In genomic region chr1:156089704-156090103, GRCh38 we compare ENCODE assay signal across 28 cellular contexts. TPM values are rescaled to one million over a fixed set of nuclear protein-coding genes. Genes with fewer than 3 reads are reported as not detected.
DNase-seq lines count a peak whose midpoint lies in the region; ATAC-seq, FAIRE-seq and TF ChIP-seq lines count a peak whose summit lies in the region.
"Had no signal": no experiment of that assay in that cellular context is flagged by ENCODE, and none has a peak within 500 bp of the region (broad histone marks: within the 10 kb centered on the region; RNA-seq: fewer than 3 reads in every experiment).

No MANE protein-coding gene starts in this region.

- POLR2A ChIA-PET in H1 (lab: Charles Lee; ENCODE audit: partially characterized antibody) = interaction anchor here (2.4 to 29.6 kb wide), 2 partner anchors 17 to 35 kb away, joined by 7 to 763 read pairs; partner anchors contain the start of gene LMNA

- peak overlapping the region; percentile 3 to 78 (median 45); a peak in 20 of 22 replicates for H3K9ac ChIP-seq in BLaER1 treated with 17β-estradiol and CSF1 and Interleukin-3, amounts not matched to agents 10 nM and 100 nM
- no peak overlapping the region for H3K9ac ChIP-seq in Karpas-422 (ENCODE audit: low read length)
- no peak overlapping the region for H3K9ac ChIP-seq in H1 (replicated peaks in 1 of 4; ENCODE audit: extremely low read depth in 1 of 4, low read depth in 3 of 4, low read length in 3 of 4)

- no peak overlapping the region for H4K91ac ChIP-seq in H1 (replicated peaks; ENCODE audit: insufficient read length, low read length)

- peaks cover 38 to 70% (median 51%) of the 10 kb centered on the region in 10 experiments for H3K4me1 ChIP-seq in BLaER1 treated with 17β-estradiol and CSF1 and Interleukin-3, amounts not matched to agents 10 nM and 100 nM
- H3K4me1 ChIP-seq in Karpas-422 (ENCODE audit: low read length) (peaks cover 18% of the 10 kb centered on the region), H1 (replicated peaks in 1 of 4; ENCODE audit: control insufficient read depth in 3 of 4, insufficient read depth in 4 of 4, low read length in 3 of 4) (peaks cover 2 to 10% (median 7%) of the 10 kb centered on the region in 4 experiments), transverse colon (peaks cover 0 to 7% (median 1%) of the 10 kb centered on the region in 4 donors)
- H3K4me1 ChIP-seq: psoas muscle had no signal

- DNase-seq in Karpas-422 (peak; percentile 53), NCI-H69 (lab: John Stamatoyannopoulos, UW) (peak; percentile 75), H1 (ENCODE audit: low read depth in 1 of 2, low spot score in 2 of 2) (no peak), brain microvascular endothelial cell (no peak), transverse colon (no peak), SW480 (ENCODE audit: low spot score) (no peak)
- DNase-seq: activated CD4-positive, alpha-beta T cell treated with anti-CD3 and anti-CD28 coated beads, Interleukin-2, amount 10 ng/mL, durations not matched to agents 7 days and 5 days; activated CD8-positive, alpha-beta memory T cell treated with anti-CD3 and anti-CD28 coated beads, Interleukin-2, amount 50 U/mL, for 48 hours; activated effector memory CD4-positive, alpha-beta T cell treated with anti-CD3 and anti-CD28 coated beads, Interleukin-2, amount 50 U/mL, for 16 hours; activated naive CD8-positive, alpha-beta T cell treated with anti-CD3 and anti-CD28 coated beads, Interleukin-2, amount 50 U/mL, for 24 hours; CD4-positive, alpha-beta T cell; dermis blood vessel endothelial cell; DMS79; left ventricle myocardium inferior; NCI-H1417; NCI-H226; psoas muscle; stimulated activated naive CD4-positive, alpha-beta T cell; thyroid gland had no signal

- in situ Hi-C loops in brain microvascular endothelial cell (cut with HindIII; ENCODE audit: low pct_ligation_motif_present, low sequenced_read_pairs) = no loop called here
- in situ Hi-C loops in transverse colon (cut with MboI; ENCODE audit: low pct_ligation_motif_present in 1 of 4, low pct_unique_long_range_greater_than_20kb in 1 of 4, low sequenced_read_pairs in 3 of 4) = loop anchor here (5.0 to 25.0 kb wide), 4 partner anchors 43 to 138 kb away; partner anchors contain the start of gene PMF1 (in 1 of the 4)

- peak overlapping the region in 6 of 10 experiments; percentile 4 to 43 (median 26); a peak in 8 of 20 replicates for H3K4me3 ChIP-seq in BLaER1 treated with 17β-estradiol and CSF1 and Interleukin-3, amounts not matched to agents 10 nM and 100 nM
- H3K4me3 ChIP-seq in Karpas-422 (ENCODE audit: low read length) (no peak overlapping the region), H1 (ENCODE audit: extremely low read depth in 1 of 4, insufficient read depth in 2 of 4, low read depth in 3 of 4, low read length in 4 of 4) (no peak overlapping the region), brain microvascular endothelial cell (ENCODE audit: low read depth, low read length) (no peak overlapping the region), transverse colon (no peak overlapping the region)
- H3K4me3 ChIP-seq: breast epithelium, HAP-1, left ventricle myocardium inferior, psoas muscle, skin epidermis, thyroid gland had no signal

- no peaks in the 10 kb centered on the region for H3K23me2 ChIP-seq in H1 (ENCODE audit: low read depth, low read length)

- TF ChIP-seq POLR2A in H1 (IDR thresholded peaks at IDR 0.05; ENCODE audit: control extremely low read depth in 1 of 2, low read depth in 2 of 2, low read length in 2 of 2) (no peak), transverse colon (IDR thresholded peaks at IDR 0.05) (no peak)

- no peak overlapping the region for H2BK120ac ChIP-seq in H1 (replicated peaks; ENCODE audit: low read depth, low read length)

- FAIRE-seq in H1 (lab: Jason Lieb, UNC) = no peak
- FAIRE-seq: endothelial cell of umbilical vein had no signal

- H2BK15ac ChIP-seq in H1 (ENCODE audit: low read length) = no peak overlapping the region

- H3K4ac ChIP-seq in H1 (replicated peaks; ENCODE audit: insufficient read length, low read depth, low read length) = no peak overlapping the region

- H4K20me1 ChIP-seq in BLaER1 treated with 17β-estradiol and CSF1 and Interleukin-3, amounts not matched to agents 10 nM and 100 nM = peaks cover 0 to 19% (median 4%) of the 10 kb centered on the region in 11 experiments; a peak in 8 of 22 replicates
- H4K20me1 ChIP-seq in Karpas-422 (ENCODE audit: insufficient read depth, low read depth, low read length) (no peaks in the 10 kb centered on the region), H1 (replicated peaks in 1 of 2; ENCODE audit: control insufficient read depth in 1 of 2, insufficient read depth in 2 of 2, low read length in 2 of 2) (peaks cover 8 to 14% of the 10 kb centered on the region in 2 experiments)

- no peak overlapping the region for H4K8ac ChIP-seq in H1 (ENCODE audit: extremely low read depth, insufficient read depth, low read length)

- no peak for ATAC-seq in HG03108 (IDR thresholded peaks at IDR 0.05; ENCODE audit: unreplicated experiment)
- ATAC-seq: activated naive CD8-positive, alpha-beta T cell treated with anti-CD3 and anti-CD28 coated beads, Interleukin-2, amount 50 U/mL, for 24 hours had no signal

- H3K79me2 ChIP-seq in Karpas-422 (ENCODE audit: low read length) (no peaks in the 10 kb centered on the region), H1 (ENCODE audit: control insufficient read depth in 1 of 2, insufficient read depth in 2 of 2, low read length in 2 of 2) (peaks cover 0 to 21% of the 10 kb centered on the region in 2 experiments; a peak in 3 of 4 replicates)

- H3K18ac ChIP-seq in H1 (ENCODE audit: extremely low read depth, low read length) = no peak overlapping the region; the same call in none of the 2 replicates

- H2AK5ac ChIP-seq in H1 (ENCODE audit: low read depth, low read length) = peak overlapping the region; percentile 19; the same call in 1 of the 2 replicates

- H2BK12ac ChIP-seq in H1 (ENCODE audit: low read depth, low read length) = no peak overlapping the region; the same call in 1 of the 2 replicates

- H3K36me3 ChIP-seq in BLaER1 treated with 17β-estradiol and CSF1 and Interleukin-3, amounts not matched to agents 10 nM and 100 nM = no peaks in the 10 kb centered on the region
- H3K36me3 ChIP-seq in Karpas-422 (ENCODE audit: insufficient read depth, low read length) (no peaks in the 10 kb centered on the region), H1 (ENCODE audit: control insufficient read depth in 2 of 4, insufficient read depth in 4 of 4, low read length in 3 of 4) (peaks cover 0 to 4% (median under 1%) of the 10 kb centered on the region in 4 experiments; a peak in 2 of 8 replicates), brain microvascular endothelial cell (replicated peaks) (no peaks in the 10 kb centered on the region), transverse colon (no peaks in the 10 kb centered on the region)
- H3K36me3 ChIP-seq: breast epithelium, left ventricle myocardium inferior, thyroid gland had no signal

- no peak for TF ChIP-seq EP300 in H1 (IDR thresholded peaks at IDR 0.05; ENCODE audit: borderline replicate concordance in 1 of 2, low read depth in 2 of 2, low read length in 2 of 2)
- no peak for TF ChIP-seq EP300 in transverse colon (IDR thresholded peaks at IDR 0.05; ENCODE audit: low read depth)

- no peaks in the 10 kb centered on the region for H3K9me2 ChIP-seq in Karpas-422 (replicated peaks; ENCODE audit: insufficient read depth, low read length)

- no peak overlapping the region for H3K23ac ChIP-seq in H1 (ENCODE audit: insufficient read length)

- peak overlapping the region in 10 of 11 experiments; percentile 4 to 71 (median 44); a peak in 18 of 22 replicates for H3K27ac ChIP-seq in BLaER1 treated with 17β-estradiol and CSF1 and Interleukin-3, amounts not matched to agents 10 nM and 100 nM
- H3K27ac ChIP-seq in Karpas-422 (ENCODE audit: low read length) (no peak overlapping the region), H1 (ENCODE audit: low read depth, low read length) (no peak overlapping the region), brain microvascular endothelial cell (no peak overlapping the region), transverse colon (peak overlapping the region in 1 of 4 donors; percentile 34)
- H3K27ac ChIP-seq: breast epithelium, left ventricle myocardium inferior, psoas muscle, thyroid gland had no signal

- no peaks in the 10 kb centered on the region for H3K9me3 ChIP-seq in BLaER1 treated with 17β-estradiol and CSF1 and Interleukin-3, amounts not matched to agents 10 nM and 100 nM (replicated peaks in 1 of 11)
- H3K9me3 ChIP-seq in Karpas-422 (ENCODE audit: low read length) (no peaks in the 10 kb centered on the region), H1 (ENCODE audit: insufficient read depth in 2 of 2, low read depth in 1 of 2, low read length in 1 of 2) (no peaks in the 10 kb centered on the region), transverse colon (no peaks in the 10 kb centered on the region)
- H3K9me3 ChIP-seq: breast epithelium, HAP-1, left ventricle myocardium inferior, psoas muscle, thyroid gland had no signal

- H2AFZ ChIP-seq in Karpas-422 (ENCODE audit: low read length) (no peak overlapping the region), H1 (ENCODE audit: low read length) (no peak overlapping the region)

- peak overlapping the region; percentile 76 to 98 (median 88) for H3K4me2 ChIP-seq in BLaER1 treated with 17β-estradiol and CSF1 and Interleukin-3, amounts not matched to agents 10 nM and 100 nM
- H3K4me2 ChIP-seq in Karpas-422 (ENCODE audit: low read depth, low read length, poor library complexity, severe bottlenecking) (peak overlapping the region; percentile 24), H1 (ENCODE audit: insufficient read depth in 1 of 2, low read depth in 2 of 2, low read length in 2 of 2) (no peak overlapping the region)

- H3K56ac ChIP-seq in H1 (replicated peaks; ENCODE audit: insufficient read length, low read depth, low read length) = no peak overlapping the region

- H3K79me1 ChIP-seq in H1 (ENCODE audit: low read depth, low read length) = peaks cover 2% of the 10 kb centered on the region; the same call in 1 of the 2 replicates

- TF ChIP-seq CTCF in H1 (IDR thresholded peaks at IDR 0.05; ENCODE audit: control extremely low read depth in 1 of 3, insufficient read depth in 1 of 3, low read depth in 1 of 3, low read length in 3 of 3) (no peak), brain microvascular endothelial cell (IDR thresholded peaks at IDR 0.05; ENCODE audit: low read depth, low read length, missing control alignments) (no peak), transverse colon (IDR thresholded peaks at IDR 0.05) (no peak)

- intact Hi-C loops in transverse colon (cut with DNase I; ENCODE audit: low total_unique reads) = loop anchor here (2.0 kb wide), 1 partner anchor 135 kb away; no protein-coding TSS in a partner anchor

- H3K14ac ChIP-seq in H1 (ENCODE audit: insufficient read length) = no peak overlapping the region

- H2BK20ac ChIP-seq in H1 (ENCODE audit: low read length) = no peak overlapping the region

- H3K27me3 ChIP-seq in BLaER1 treated with 17β-estradiol and CSF1 and Interleukin-3, amounts not matched to agents 10 nM and 100 nM = no peaks in the 10 kb centered on the region
- H3K27me3 ChIP-seq in Karpas-422 (ENCODE audit: low read length) (no peaks in the 10 kb centered on the region), H1 (replicated peaks in 1 of 4; ENCODE audit: control insufficient read depth in 3 of 4, extremely low read depth in 1 of 4, insufficient read depth in 3 of 4, low read length in 3 of 4) (no peaks in the 10 kb centered on the region), brain microvascular endothelial cell (replicated peaks) (no peaks in the 10 kb centered on the region), transverse colon (no peaks in the 10 kb centered on the region)
- H3K27me3 ChIP-seq: breast epithelium, thyroid gland had no signal

- no peak overlapping the region for H4K5ac ChIP-seq in H1 (ENCODE audit: insufficient read length, low read depth, low read length)

- no peak for TF ChIP-seq RAD21 in H1 (IDR thresholded peaks at IDR 0.05 in 1 of 2, conservative IDR thresholded peaks at IDR 0.05 in 1 of 2; ENCODE audit: low read depth in 2 of 2, low read length in 2 of 2)

- no peak overlapping the region for H2BK5ac ChIP-seq in H1 (ENCODE audit: low read depth, low read length)

- 72% methylated on average over 6 of the region's 6 CpGs; no CpG with 5 or more reads in 1 of the 2 experiments for WGBS in H1 (ENCODE audit: extremely low coverage in 1 of 2, insufficient coverage in 1 of 2, insufficient read length in 1 of 2, insufficient replicate concordance in 2 of 2, low coverage in 1 of 2, low lambda C conversion rate in 2 of 2, missing lambda C conversion rate in 1 of 2), 2 experiments
- 59% methylated on average over 5 of the region's 6 CpGs; no CpG with 5 or more reads in 1 of the 2 donors for WGBS in transverse colon (ENCODE audit: low coverage in 1 of 2), 2 donors

- CTCF ChIA-PET in H1 (lab: Charles Lee; ENCODE audit: partially characterized antibody) = interaction anchor here (0.6 to 29.5 kb wide), 13 partner anchors 12 to 136 kb away, joined by 3 to 1994 read pairs (median 4); partner anchors contain the start of genes LMNA and SSR2

RNA-seq across cellular contexts. Expression of gene MEX3A, which starts 7.4 kb away (rescaled TPM):
- total RNA-seq in Karpas-422 (2014; rRNA removed; shearing (Covaris generic); ENCODE audit: low replicate concordance) = 2.3 and 2.5 TPM in 2 replicates
- total RNA-seq in H1 (2021; fragmentation: NEBNext Ultra II Directional; extraction: Animal tissue kit (Norgen Biotek cat#: 25700)) = 52.4 and 54.7 TPM in 2 replicates
- polyA plus RNA-seq in H1 (2011; rRNA removed) = 34.1 and 43.5 TPM in 2 replicates
- polyA plus RNA-seq in H1 (2011; cell fraction: cytosol; rRNA removed) = 30.7 TPM
- polyA plus RNA-seq in H1 (2011; cell fraction: nucleus; rRNA removed) = 122 TPM
- polyA plus RNA-seq in H1 (2012, experiment 1 of 2) = 42.2 to 51.4 TPM (median 46.7 TPM) in 4 replicates
- polyA plus RNA-seq in H1 (2012, experiment 2 of 2) = 37.7 TPM
- polyA plus RNA-seq in H1 (2013, experiment 1 of 2) = 50.4 TPM
- polyA plus RNA-seq in H1 (2013, experiment 2 of 2) = 45.1 TPM
- 43.0 and 47.3 TPM in 2 replicates for polyA minus RNA-seq in H1 (2011; rRNA and poly(A)+ RNA removed)
- polyA minus RNA-seq in H1 (2011; cell fraction: cytosol; rRNA and poly(A)+ RNA removed) = 55.2 TPM
- polyA minus RNA-seq in H1 (2011; cell fraction: nucleus; rRNA and poly(A)+ RNA removed) = 107 TPM
- under 1 TPM in 3 of 4 donors, not detected in 1; 0.14 to 0.60 (median 0.48) TPM for total RNA-seq in transverse colon

RNA-seq across cellular contexts. Expression of gene LMNA, which starts 24.8 kb away (rescaled TPM):
- total RNA-seq in Karpas-422 (2014; rRNA removed; shearing (Covaris generic); ENCODE audit: low replicate concordance) = 27.5 and 41.6 TPM in 2 replicates
- total RNA-seq in H1 (2021; fragmentation: NEBNext Ultra II Directional; extraction: Animal tissue kit (Norgen Biotek cat#: 25700)) = 46.8 and 48.0 TPM in 2 replicates
- 25.8 and 38.3 TPM in 2 replicates for polyA plus RNA-seq in H1 (2011; rRNA removed)
- polyA plus RNA-seq in H1 (2011; cell fraction: cytosol; rRNA removed) = 33.6 TPM
- 78.1 TPM for polyA plus RNA-seq in H1 (2011; cell fraction: nucleus; rRNA removed)
- 36.7 to 43.4 TPM (median 39.1 TPM) in 4 replicates for polyA plus RNA-seq in H1 (2012, experiment 1 of 2)
- polyA plus RNA-seq in H1 (2012, experiment 2 of 2) = 56.7 TPM
- polyA plus RNA-seq in H1 (2013, experiment 1 of 2) = 34.7 TPM
- 32.6 TPM for polyA plus RNA-seq in H1 (2013, experiment 2 of 2)
- 15.1 and 20.9 TPM in 2 replicates for polyA minus RNA-seq in H1 (2011; rRNA and poly(A)+ RNA removed)
- 33.7 TPM for polyA minus RNA-seq in H1 (2011; cell fraction: cytosol; rRNA and poly(A)+ RNA removed)
- 28.1 TPM for polyA minus RNA-seq in H1 (2011; cell fraction: nucleus; rRNA and poly(A)+ RNA removed)
- total RNA-seq in transverse colon = 100 to 1,000 TPM; 300 to 999 (median 324) TPM

RNA-seq across cellular contexts. Expression of gene RAB25, which starts 28.7 kb away (rescaled TPM):
- total RNA-seq in Karpas-422 (2014; rRNA removed; shearing (Covaris generic); ENCODE audit: low replicate concordance) = not detected in 2 replicates
- total RNA-seq in H1 (2021; fragmentation: NEBNext Ultra II Directional; extraction: Animal tissue kit (Norgen Biotek cat#: 25700)) = 34.8 and 38.5 TPM in 2 replicates
- 98.2 and 117 TPM in 2 replicates for polyA plus RNA-seq in H1 (2011; rRNA removed)
- polyA plus RNA-seq in H1 (2011; cell fraction: cytosol; rRNA removed) = 110 TPM
- 61.3 TPM for polyA plus RNA-seq in H1 (2011; cell fraction: nucleus; rRNA removed)
- 66.9 to 78.3 TPM (median 74.1 TPM) in 4 replicates for polyA plus RNA-seq in H1 (2012, experiment 1 of 2)
- 91.5 TPM for polyA plus RNA-seq in H1 (2012, experiment 2 of 2)
- polyA plus RNA-seq in H1 (2013, experiment 1 of 2) = 48.0 TPM
- 50.7 TPM for polyA plus RNA-seq in H1 (2013, experiment 2 of 2)
- polyA minus RNA-seq in H1 (2011; rRNA and poly(A)+ RNA removed) = 50.6 and 52.5 TPM in 2 replicates
- polyA minus RNA-seq in H1 (2011; cell fraction: cytosol; rRNA and poly(A)+ RNA removed) = 24.8 TPM
- 19.2 TPM for polyA minus RNA-seq in H1 (2011; cell fraction: nucleus; rRNA and poly(A)+ RNA removed)
- 100 to 1,000 TPM; 140 to 213 (median 174) TPM for total RNA-seq in transverse colon
- total RNA-seq: dermis blood vessel endothelial cell, endothelial cell of umbilical vein, left ventricle myocardium inferior, LHCN-M2, neural crest cell, psoas muscle had no signal
- polyA plus RNA-seq: AG04450, endothelial cell of umbilical vein had no signal

RNA-seq across cellular contexts. Expression of gene LAMTOR2, which starts 35.1 kb away (rescaled TPM):
- 106 and 167 TPM in 2 replicates for total RNA-seq in Karpas-422 (2014; rRNA removed; shearing (Covaris generic); ENCODE audit: low replicate concordance)
- 50.5 and 54.7 TPM in 2 replicates for total RNA-seq in H1 (2021; fragmentation: NEBNext Ultra II Directional; extraction: Animal tissue kit (Norgen Biotek cat#: 25700))
- polyA plus RNA-seq in H1 (2011; rRNA removed) = 122 and 131 TPM in 2 replicates
- polyA plus RNA-seq in H1 (2011; cell fraction: cytosol; rRNA removed) = 109 TPM
- 74.9 TPM for polyA plus RNA-seq in H1 (2011; cell fraction: nucleus; rRNA removed)
- polyA plus RNA-seq in H1 (2012, experiment 1 of 2) = 77.2 to 105 TPM (median 92.7 TPM) in 4 replicates
- polyA plus RNA-seq in H1 (2012, experiment 2 of 2) = 70.5 TPM
- polyA plus RNA-seq in H1 (2013, experiment 1 of 2) = 63.5 TPM
- 69.2 TPM for polyA plus RNA-seq in H1 (2013, experiment 2 of 2)
- polyA minus RNA-seq in H1 (2011; rRNA and poly(A)+ RNA removed) = 18.2 and 23.3 TPM in 2 replicates
- 14.1 TPM for polyA minus RNA-seq in H1 (2011; cell fraction: cytosol; rRNA and poly(A)+ RNA removed)
- 22.4 TPM for polyA minus RNA-seq in H1 (2011; cell fraction: nucleus; rRNA and poly(A)+ RNA removed)
- total RNA-seq in transverse colon = 10 to 100 TPM; 20.9 to 70.9 (median 47.5) TPM

RNA-seq across cellular contexts. Expression of gene UBQLN4, which starts 36.1 kb away (rescaled TPM):
- total RNA-seq in Karpas-422 (2014; rRNA removed; shearing (Covaris generic); ENCODE audit: low replicate concordance) = 29.1 and 37.9 TPM in 2 replicates
- total RNA-seq in H1 (2021; fragmentation: NEBNext Ultra II Directional; extraction: Animal tissue kit (Norgen Biotek cat#: 25700)) = 37.7 and 39.8 TPM in 2 replicates
- 47.8 and 52.0 TPM in 2 replicates for polyA plus RNA-seq in H1 (2011; rRNA removed)
- polyA plus RNA-seq in H1 (2011; cell fraction: cytosol; rRNA removed) = 40.8 TPM
- polyA plus RNA-seq in H1 (2011; cell fraction: nucleus; rRNA removed) = 76.1 TPM
- 42.4 to 49.0 TPM (median 44.7 TPM) in 4 replicates for polyA plus RNA-seq in H1 (2012, experiment 1 of 2)
- 40.6 TPM for polyA plus RNA-seq in H1 (2012, experiment 2 of 2)
- 26.1 TPM for polyA plus RNA-seq in H1 (2013, experiment 1 of 2)
- 26.7 TPM for polyA plus RNA-seq in H1 (2013, experiment 2 of 2)
- polyA minus RNA-seq in H1 (2011; rRNA and poly(A)+ RNA removed) = 48.9 and 53.6 TPM in 2 replicates
- polyA minus RNA-seq in H1 (2011; cell fraction: cytosol; rRNA and poly(A)+ RNA removed) = 31.0 TPM
- polyA minus RNA-seq in H1 (2011; cell fraction: nucleus; rRNA and poly(A)+ RNA removed) = 29.2 TPM
- total RNA-seq in transverse colon = 10 to 100 TPM in 3 of 4 donors, 1 to 10 TPM in 1; 7.9 to 21.3 (median 16.1) TPM

Comparison
In these comparisons a context has a peak if more than half of its experiments do, and no peak if none do; other contexts are left out.
1. H3K27ac ChIP-seq: peak in BLaER1 treated with 17β-estradiol and CSF1 and Interleukin-3, amounts not matched to agents 10 nM and 100 nM (10 of 11); none in Karpas-422 (single experiment), H1 (single experiment) and brain microvascular endothelial cell (single experiment).
2. H3K4me2 ChIP-seq: peak in BLaER1 treated with 17β-estradiol and CSF1 and Interleukin-3, amounts not matched to agents 10 nM and 100 nM (11 of 11) and Karpas-422 (single experiment); none in H1 (0 of 2).
3. H3K4me3 ChIP-seq: peak in BLaER1 treated with 17β-estradiol and CSF1 and Interleukin-3, amounts not matched to agents 10 nM and 100 nM (6 of 10); none in Karpas-422 (single experiment), H1 (0 of 4), brain microvascular endothelial cell (single experiment) and transverse colon (0 of 4).
4. H3K9ac ChIP-seq: peak in BLaER1 treated with 17β-estradiol and CSF1 and Interleukin-3, amounts not matched to agents 10 nM and 100 nM (11 of 11); none in Karpas-422 (single experiment) and H1 (0 of 4).
5. DNase-seq: peak in Karpas-422 (single experiment) and NCI-H69 (single experiment); none in H1 (0 of 2), brain microvascular endothelial cell (single experiment), transverse colon (single experiment) and SW480 (single experiment).
6. RNA of gene MEX3A, which starts 7.4 kb away (total RNA-seq): 52.4 to 54.7 TPM in H1; 2.3 to 2.5 TPM in Karpas-422 and 0.14 to 0.60 TPM in transverse colon; every median in the first group is over 10 times any median in the second.
7. RNA of gene RAB25, which starts 28.7 kb away (total RNA-seq): 140 to 213 TPM in transverse colon and 34.8 to 38.5 TPM in H1; not detected in Karpas-422; every median in the first group is over 10 times any median in the second.